8 cellular contexts compared by ENCODE assay signal in the genomic region with DNA sequence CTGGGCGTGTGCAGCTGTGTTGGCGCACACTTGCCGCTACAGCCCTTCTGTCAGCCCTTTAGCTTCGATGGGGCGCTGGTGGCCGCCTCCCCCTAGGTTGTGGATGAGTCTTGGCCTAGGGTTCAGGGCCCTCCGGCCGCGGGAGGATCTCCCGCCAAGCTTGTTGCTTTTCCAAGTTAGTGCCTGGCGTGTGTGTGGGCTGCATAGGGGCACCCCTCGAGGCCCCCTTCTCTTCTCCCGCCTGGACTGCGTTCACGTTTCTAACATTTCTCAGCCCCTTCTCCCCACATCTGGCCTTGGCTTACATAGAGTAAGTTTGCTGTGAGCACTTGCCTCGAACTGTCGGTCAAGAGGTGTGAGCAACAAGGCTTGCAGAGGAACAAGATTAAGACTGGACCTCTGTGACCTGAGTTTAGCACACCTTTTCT. TPM values are rescaled to one million over a fixed set of nuclear protein-coding genes. Genes with fewer than 3 reads are reported as not detected.
DNase-seq lines count a peak whose midpoint lies in the region; ATAC-seq and TF ChIP-seq lines count a peak whose summit lies in the region.

No MANE protein-coding gene starts in this region.

- CTCF ChIA-PET in T-cell (lab: Charles Lee): interaction anchor here (1.0 to 1.8 kb wide), 4 partner anchors 22 to 55 kb away, joined by 3 to 11 read pairs (median 6); partner anchors contain the start of genes FBXO4 (in 1 of the 2) and RIMOC1 (in 1 of the 2)

- ATAC-seq in T-cell (replicated peaks in 1 of 4) (peak in 1 of 4 experiments; percentile 27), gastrocnemius medialis (no peak), GM18907 (IDR thresholded peaks at IDR 0.05; ENCODE audit: unreplicated experiment) (no peak)

- H3K27me3 Mint-ChIP-seq in T-cell: no peaks in the 10 kb centered on the region

- no peaks in the 10 kb centered on the region for H3K27me3 ChIP-seq in gastrocnemius medialis

- peak in 1 of 2 donors; percentile 4 for TF ChIP-seq POLR2A in gastrocnemius medialis (IDR thresholded peaks at IDR 0.05)

- in situ Hi-C loops in gastrocnemius medialis (cut with MboI; ENCODE audit: low sequenced_read_pairs in 4 of 4): loop anchor here in 3 of 4 donors (25.0 kb wide), 3 partner anchors 192 to 1017 kb away; partner anchors contain the start of gene CCDC152 (in 2 of the 3)

- intact Hi-C loops in gastrocnemius medialis (cut with DNase I; ENCODE audit: low total_unique reads): loop anchor here (2.0 kb wide), 1 partner anchor 34 kb away; the partner anchor contains the start of gene RIMOC1

- peak overlapping the region; percentile 93 to 95 for H3K27ac Mint-ChIP-seq in T-cell

- H3K9me3 ChIP-seq in gastrocnemius medialis: no peaks in the 10 kb centered on the region

- no peaks in the 10 kb centered on the region for H3K36me3 Mint-ChIP-seq in T-cell

- peaks cover 7 to 11% of the 10 kb centered on the region in 2 donors for H3K4me1 ChIP-seq in gastrocnemius medialis

- H3K4me3 Mint-ChIP-seq in T-cell: peak overlapping the region; percentile 88 to 91 (median 91)

- H3K27ac ChIP-seq in gastrocnemius medialis: peak overlapping the region; percentile 80 to 89 (median 86)

- TF ChIP-seq CTCF in GM12874 (IDR thresholded peaks at IDR 0.05; ENCODE audit: insufficient read depth, low read depth, low read length) (0 out of 2 replicates have a peak, but pooled peaks have one; percentile 5), foreskin fibroblast (IDR thresholded peaks at IDR 0.05; ENCODE audit: low read depth, low read length) (no peak), gastrocnemius medialis (IDR thresholded peaks at IDR 0.05 in 4 of 5, conservative IDR thresholded peaks at IDR 0.05 in 1 of 5) (no peak)

- H3K4me1 Mint-ChIP-seq in T-cell: peaks cover 49 to 56% (median 52%) of the 10 kb centered on the region in 3 donors

- no peaks in the 10 kb centered on the region for H3K36me3 ChIP-seq in gastrocnemius medialis

- POLR2A ChIA-PET in T-cell (lab: Charles Lee): interaction anchor here (0.6 to 1.0 kb wide), 5 partner anchors 13 to 58 kb away, joined by 3 to 4 read pairs (median 3); partner anchors contain the start of gene FBXO4 (in 1 of the 2)

- H3K4me3 ChIP-seq in foreskin fibroblast (ENCODE audit: low read depth in 1 of 2, low read length in 2 of 2) (peak overlapping the region; percentile 81 to 85), gastrocnemius medialis (peak overlapping the region; percentile 74 to 87 (median 84))

- no peaks in the 10 kb centered on the region for H3K9me3 Mint-ChIP-seq in T-cell

- no peak for DNase-seq in T-cell
- no peak for DNase-seq in foreskin fibroblast
- no peak for DNase-seq in gastrocnemius medialis
- no peak for DNase-seq in NCI-H82 (lab: John Stamatoyannopoulos, UW)
- DNase-seq in AG20443 (ENCODE audit: low spot score): no peak
- DNase-seq in AG08395 (ENCODE audit: low spot score): no peak

RNA-seq across cellular contexts. Expression of gene OXCT1, which starts 0.4 kb away (rescaled TPM):
- total RNA-seq in T-cell: 10 to 100 TPM; 24.7 to 26.5 (median 26.0) TPM
- 10 to 100 TPM in 3 of 4 donors, 1 to 10 TPM in 1; 9.4 to 45.4 (median 20.5) TPM for total RNA-seq in gastrocnemius medialis

RNA-seq across cellular contexts. Expression of gene RIMOC1, which starts 33.5 kb away (rescaled TPM):
- total RNA-seq in T-cell (10 to 100 TPM; 15.0 to 30.4 (median 28.0) TPM), gastrocnemius medialis (1 to 10 TPM; 5.0 to 8.2 (median 6.2) TPM)

RNA-seq across cellular contexts. Expression of gene FBXO4, which starts 54.4 kb away (rescaled TPM):
- total RNA-seq in T-cell (10 to 100 TPM; 11.3 to 17.3 (median 13.7) TPM), gastrocnemius medialis (1 to 10 TPM; 1.8 to 4.7 (median 3.1) TPM)
